9 cellular contexts compared by ENCODE assay signal in genomic region chr6:83853178-83853967, GRCh38. TPM values are rescaled to one million over a fixed set of nuclear protein-coding genes. Genes with fewer than 3 reads are reported as not detected.
DNase-seq lines count a peak whose midpoint lies in the region; ATAC-seq and TF ChIP-seq lines count a peak whose summit lies in the region.
"Had no signal": no experiment of that assay in that cellular context is flagged by ENCODE, and none has a peak within 500 bp of the region (broad histone marks: within the 10 kb centered on the region; RNA-seq: fewer than 3 reads in every experiment).

Gene RIPPLY2, plus strand, starts transcription at chr6:83853360. Its CDS starts 57 bp downstream, at chr6:83853417.

- H3K27ac Mint-ChIP-seq in nephron = no peak within 1 kb of the TSS

- TF ChIP-seq CTCF in fibroblast of villous mesenchyme (IDR thresholded peaks at IDR 0.05; ENCODE audit: insufficient read depth, low read depth, low read length) = no peak
- TF ChIP-seq CTCF in nephron (IDR thresholded peaks at IDR 0.05; ENCODE audit: unreplicated experiment in 3 of 3) = no peak

- ATAC-seq in GM18517 (IDR thresholded peaks at IDR 0.05; ENCODE audit: unreplicated experiment) = peak; percentile 56
- ATAC-seq in HG02763 (IDR thresholded peaks at IDR 0.05; ENCODE audit: unreplicated experiment) = no peak

- in situ Hi-C loops in ACHN (cut with HindIII; ENCODE audit: low pct_ligation_motif_present, low pct_unique_long_range_greater_than_20kb, low sequenced_read_pairs) = no loop called here

- H3K27me3 Mint-ChIP-seq in nephron (ENCODE audit: low read depth) = peaks cover 74% of the 10 kb centered on the region

- no peaks in the 10 kb centered on the region for H3K9me3 Mint-ChIP-seq in nephron

- H3K36me3 Mint-ChIP-seq in nephron (ENCODE audit: low read depth) = no peaks in the 10 kb centered on the region

- peak within 1 kb of the TSS; percentile 76 to 84 (median 78) for H3K4me3 Mint-ChIP-seq in nephron

- H3K4me1 Mint-ChIP-seq in nephron = no peaks in the 10 kb centered on the region

- DNase-seq in ACHN = peak; percentile 3
- DNase-seq in NCI-H128 (lab: John Stamatoyannopoulos, UW; ENCODE audit: unreplicated experiment) = peak; percentile 49
- peak; percentile 53 for DNase-seq in activated CD8-positive, alpha-beta memory T cell treated with anti-CD3 and anti-CD28 coated beads, Interleukin-2, amount 50 U/mL, for 48 hours
- DNase-seq in fibroblast of villous mesenchyme (ENCODE audit: low read depth) = peak; percentile 18
- no peak for DNase-seq in effector CD8-positive, alpha-beta T cell (lab: John Stamatoyannopoulos, UW)

- H3K4me3 ChIP-seq in fibroblast of villous mesenchyme (ENCODE audit: low read depth, low read length) = peak within 1 kb of the TSS; percentile 46

RNA-seq across cellular contexts. Expression of gene RIPPLY2, which starts in this region (rescaled TPM):
- total RNA-seq in fibroblast of villous mesenchyme = not detected in 2 replicates
- total RNA-seq: glomerular endothelial cell had no signal

Comparison
In these comparisons a context has a peak if more than half of its experiments do, and no peak if none do; other contexts are left out.
1. Peak in DNase-seq and H3K4me3 ChIP-seq in fibroblast of villous mesenchyme; RNA of the gene not detected or under 1 TPM.